Comparison of ENCODE assay signal across 13 cellular contexts in genomic region chr21:25560151-25560783, GRCh38. TPM values are rescaled to one million over a fixed set of nuclear protein-coding genes. Genes with fewer than 3 reads are reported as not detected.
DNase-seq lines count a peak whose midpoint lies in the region; ATAC-seq and FAIRE-seq lines count a peak whose summit lies in the region.
"Had no signal": no experiment of that assay in that cellular context is flagged by ENCODE, and none has a peak within 500 bp of the region (broad histone marks: within the 10 kb centered on the region; RNA-seq: fewer than 3 reads in every experiment).

No MANE protein-coding gene starts in this region.

- ATAC-seq in naive B cell (ENCODE audit: low read depth in 2 of 2) (no peak), GM21825 (IDR thresholded peaks at IDR 0.05; ENCODE audit: unreplicated experiment) (no peak)
- ATAC-seq: GM23338 had no signal

- no peaks in the 10 kb centered on the region for H3K9me3 ChIP-seq in CD8-positive, alpha-beta memory T cell (ENCODE audit: low read length)
- H3K9me3 ChIP-seq: breast epithelium had no signal

- H3K27ac Mint-ChIP-seq in CD8-positive, alpha-beta memory T cell = peak overlapping the region in 4 of 8 donors; percentile 8 to 91 (median 64)
- peak overlapping the region; percentile 94 for H3K27ac Mint-ChIP-seq in activated CD4-positive, alpha-beta memory T cell treated with anti-CD3 and anti-CD28 coated beads for 36 hours
- peak overlapping the region in 1 of 6 donors; percentile 42 for H3K27ac Mint-ChIP-seq in naive B cell
- H3K27ac Mint-ChIP-seq: GM23338 had no signal

- CTCF ChIA-PET in CD8-positive, alpha-beta memory T cell (lab: Charles Lee) = interaction anchor here (0.8 kb wide), 1 partner anchor 48 kb away, joined by 3 read pairs; no protein-coding TSS in a partner anchor
- CTCF ChIA-PET in activated CD4-positive, alpha-beta memory T cell treated with anti-CD3 and anti-CD28 coated beads for 36 hours (lab: Charles Lee) = interaction anchor here (1.0 to 1.5 kb wide), 4 partner anchors 9 to 137 kb away, joined by 3 to 6 read pairs (median 5); no protein-coding TSS in a partner anchor

- H3K36me3 Mint-ChIP-seq in CD8-positive, alpha-beta memory T cell = peaks cover 0 to 4% (median 0%) of the 10 kb centered on the region in 3 donors
- H3K36me3 Mint-ChIP-seq in activated CD4-positive, alpha-beta memory T cell treated with anti-CD3 and anti-CD28 coated beads for 36 hours = peaks cover 31% of the 10 kb centered on the region
- H3K36me3 Mint-ChIP-seq in naive B cell = no peaks in the 10 kb centered on the region

- H3K36me3 ChIP-seq in CD8-positive, alpha-beta memory T cell (ENCODE audit: insufficient read depth, low read length) = no peaks in the 10 kb centered on the region
- H3K36me3 ChIP-seq: breast epithelium had no signal

- FAIRE-seq in GM18507 (lab: Jason Lieb, UNC) = peak; percentile 73

- POLR2A ChIA-PET in CD8-positive, alpha-beta memory T cell (lab: Charles Lee) = no interaction called here
- POLR2A ChIA-PET in activated CD4-positive, alpha-beta memory T cell treated with anti-CD3 and anti-CD28 coated beads for 36 hours (lab: Charles Lee) = interaction anchor here (0.5 to 7.2 kb wide), 10 partner anchors 9 to 137 kb away, joined by 3 to 250 read pairs (median 7); no protein-coding TSS in a partner anchor

- H3K27ac ChIP-seq in CD8-positive, alpha-beta memory T cell (ENCODE audit: low read depth, low read length) = no peak overlapping the region
- H3K27ac ChIP-seq in caudate nucleus (ENCODE audit: low read depth, low read length) = no peak overlapping the region
- H3K27ac ChIP-seq: breast epithelium had no signal

- DNase-seq in CD8-positive, alpha-beta memory T cell = no peak
- DNase-seq in GM18507 (ENCODE audit: extremely low spot score, insufficient read length, low read depth) (no peak), naive B cell (no peak), NCI-H226 (no peak), caudate nucleus (lab: John Stamatoyannopoulos, UW) (no peak)
- DNase-seq in activated CD4-positive, alpha-beta memory T cell treated with anti-CD3 and anti-CD28 coated beads for 36 hours = no peak
- DNase-seq: DMS79, erythroblast, NCI-H446, SHP77 treated with DMSO at 0.1 percent for 48 hours had no signal

- peak overlapping the region in 4 of 7 donors; percentile 90 to 99 (median 95) for H3K4me3 Mint-ChIP-seq in CD8-positive, alpha-beta memory T cell
- peak overlapping the region; percentile 80 for H3K4me3 Mint-ChIP-seq in activated CD4-positive, alpha-beta memory T cell treated with anti-CD3 and anti-CD28 coated beads for 36 hours
- H3K4me3 Mint-ChIP-seq in naive B cell = peak overlapping the region in 5 of 8 donors; percentile 16 to 99 (median 93)

- intact Hi-C loops in activated CD4-positive, alpha-beta memory T cell treated with anti-CD3 and anti-CD28 coated beads for 36 hours (cut with micrococcal nuclease) = loop anchor here (2.0 kb wide), 2 partner anchors 73 to 175 kb away; partner anchors contain the start of genes ATP5PF and GABPA

- H3K27me3 Mint-ChIP-seq in CD8-positive, alpha-beta memory T cell = peaks cover 0 to 3% of the 10 kb centered on the region in 2 donors
- no peaks in the 10 kb centered on the region for H3K27me3 Mint-ChIP-seq in activated CD4-positive, alpha-beta memory T cell treated with anti-CD3 and anti-CD28 coated beads for 36 hours
- H3K27me3 Mint-ChIP-seq in naive B cell = no peaks in the 10 kb centered on the region

- H3K4me3 ChIP-seq in CD8-positive, alpha-beta memory T cell (ENCODE audit: low read length) = no peak overlapping the region
- H3K4me3 ChIP-seq: breast epithelium, GM23338 had no signal

- no peaks in the 10 kb centered on the region for H3K9me3 Mint-ChIP-seq in CD8-positive, alpha-beta memory T cell
- H3K9me3 Mint-ChIP-seq in activated CD4-positive, alpha-beta memory T cell treated with anti-CD3 and anti-CD28 coated beads for 36 hours = no peaks in the 10 kb centered on the region
- H3K9me3 Mint-ChIP-seq in naive B cell = no peaks in the 10 kb centered on the region
- H3K9me3 Mint-ChIP-seq: GM23338 had no signal

- H3K4me1 Mint-ChIP-seq in CD8-positive, alpha-beta memory T cell = peaks cover 44 to 54% (median 52%) of the 10 kb centered on the region in 3 donors
- peaks cover 56% of the 10 kb centered on the region for H3K4me1 Mint-ChIP-seq in activated CD4-positive, alpha-beta memory T cell treated with anti-CD3 and anti-CD28 coated beads for 36 hours (ENCODE audit: low read depth)
- H3K4me1 Mint-ChIP-seq in naive B cell = peaks cover 24 to 48% (median 37%) of the 10 kb centered on the region in 3 donors

- no peaks in the 10 kb centered on the region for H3K27me3 ChIP-seq in CD8-positive, alpha-beta memory T cell (ENCODE audit: insufficient read depth, low read length, poor library complexity, severe bottlenecking)
- H3K27me3 ChIP-seq: breast epithelium had no signal

- H3K4me1 ChIP-seq in CD8-positive, alpha-beta memory T cell (ENCODE audit: insufficient read depth, low read length) = peaks cover 34% of the 10 kb centered on the region
- H3K4me1 ChIP-seq: breast epithelium had no signal

RNA-seq across cellular contexts. Expression of gene MRPL39, which starts 47.0 kb away (rescaled TPM):
- 10 to 100 TPM; 81.1 to 85.5 TPM for total RNA-seq in CD8-positive, alpha-beta memory T cell
- polyA plus RNA-seq in CD8-positive, alpha-beta memory T cell = 39.3 TPM
- total RNA-seq in activated CD4-positive, alpha-beta memory T cell treated with anti-CD3 and anti-CD28 coated beads for 36 hours = 10 to 100 TPM; 71.7 to 73.6 TPM
- 10 to 100 TPM; 38.4 to 65.4 (median 53.7) TPM for polyA plus RNA-seq in naive B cell (ENCODE audit: low read depth in 6 of 6)
